ENCODE assay signal across 18 cellular contexts in the genomic region with DNA sequence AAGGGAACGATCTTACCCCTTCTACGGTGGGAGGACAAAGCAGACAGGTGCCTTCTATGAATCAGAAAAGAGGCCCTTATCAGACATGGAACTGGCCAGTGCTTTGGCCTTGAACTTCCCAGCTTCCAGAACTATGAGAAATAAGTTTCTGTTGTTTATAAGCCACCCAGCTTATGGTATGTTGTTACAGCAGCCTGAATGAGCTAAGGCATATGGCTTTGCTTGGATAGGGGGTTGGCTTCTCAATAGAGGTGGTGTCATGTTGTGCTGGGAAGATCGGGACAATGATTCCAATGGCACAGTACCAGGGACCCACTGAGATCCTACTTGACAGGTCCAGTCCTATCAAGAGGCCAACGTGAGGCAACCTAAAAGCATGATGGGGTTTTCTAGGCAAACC.
DNase-seq lines count a peak whose midpoint lies in the region; ATAC-seq and TF ChIP-seq lines count a peak whose summit lies in the region.
"Had no signal": no experiment of that assay in that cellular context is flagged by ENCODE, and none has a peak within 500 bp of the region (broad histone marks: within the 10 kb centered on the region; RNA-seq: fewer than 3 reads in every experiment).

No MANE protein-coding gene starts in this region.

- no peak for TF ChIP-seq POLR2A in HCT116 (IDR thresholded peaks at IDR 0.05; ENCODE audit: borderline replicate concordance, extremely low read depth, insufficient read depth, insufficient read length)

- H4K20me1 ChIP-seq in HCT116 (ENCODE audit: insufficient read depth) (no peaks in the 10 kb centered on the region), hepatocyte (ENCODE audit: insufficient read depth, poor library complexity, severe bottlenecking) (no peaks in the 10 kb centered on the region)

- H3K4me3 ChIP-seq in HCT116 (replicated peaks in 1 of 2; ENCODE audit: low read depth in 1 of 2, low read length in 2 of 2) (no peak overlapping the region), MG63 (no peak overlapping the region), hepatocyte (no peak overlapping the region), skeletal muscle satellite cell (ENCODE audit: low read length) (peak overlapping the region; percentile 8)
- H3K4me3 ChIP-seq: gastroesophageal sphincter, SJSA1 had no signal

- intact Hi-C loops in HCT116 (cut with micrococcal nuclease) = no loop called here

- BruUV-seq in HCT116 (replicated peaks; lab: Mats Ljungman, UMichigan) = no TSS peak

- 85% methylated on average over 4 of the region's 4 CpGs for WGBS in hepatocyte (ENCODE audit: low lambda C conversion rate, missing lambda C conversion rate)

- DNase-seq in HCT116 (ENCODE audit: low read depth, low spot score) (no peak), MG63 (peak; percentile 22), hepatocyte (ENCODE audit: low spot score) (no peak), activated T-cell treated with anti-CD3 and anti-CD28 coated beads for 4 hours (no peak)
- DNase-seq: activated CD4-positive, alpha-beta T cell treated with anti-CD3 and anti-CD28 coated beads for 36 hours; activated naive CD4-positive, alpha-beta T cell treated with Interleukin-2 at 50 U/mL for 16 hours; activated T-cell treated with anti-CD3 and anti-CD28 coated beads, Interleukin-2, amount 50 U/mL, for 72 hours; KBM-7; NCI-H1436 treated with DMSO at 0.1 percent for 48 hours; NCI-H510A treated with DMSO at 0.1 percent for 48 hours; NK-92 treated with Interleukin-12 subunit alpha and Interleukin-12 subunit beta, amount 100 ng/mL, for 24 hours; small intestine had no signal

- ATAC-seq in HCT116 = no peak
- ATAC-seq in esophagus mucosa = no peak
- no peak for ATAC-seq in HG03095 (IDR thresholded peaks at IDR 0.05; ENCODE audit: unreplicated experiment)
- ATAC-seq: activated CD4-positive, alpha-beta T cell treated with anti-CD3 and anti-CD28 coated beads for 36 hours; activated T-cell treated with anti-CD3 and anti-CD28 coated beads, Interleukin-2, amount 50 U/mL, for 72 hours; gastroesophageal sphincter; stimulated activated effector memory CD8-positive, alpha-beta T cell treated with anti-CD3 and anti-CD28 coated beads, Interleukin-12 subunit alpha, Interleukin-12 subunit beta, amount 100 ng/mL, for 72 hours had no signal

- TF ChIP-seq CTCF in HCT116 (IDR thresholded peaks at IDR 0.05 in 2 of 3, conservative IDR thresholded peaks at IDR 0.05 in 1 of 3; ENCODE audit: borderline replicate concordance in 1 of 3, insufficient read depth in 1 of 3, low read depth in 2 of 3, low read length in 2 of 3) (no peak), hepatocyte (IDR thresholded peaks at IDR 0.05; ENCODE audit: poor library complexity) (no peak)

- RAD21 ChIA-PET in HCT116 (lab: Charles Lee; ENCODE audit: low non-redundant PET in 1 of 2, low total read pairs in 2 of 2, uncharacterized antibody in 2 of 2, unreplicated experiment in 2 of 2) = no interaction called here

- no peak overlapping the region; the same call in 1 of the 2 replicates for H3K27ac ChIP-seq in HCT116 (ENCODE audit: low read depth, low read length)
- H3K27ac ChIP-seq in hepatocyte = peak overlapping the region; percentile 16
- H3K27ac ChIP-seq: gastroesophageal sphincter, SJSA1 had no signal

- H3K4me1 ChIP-seq in HCT116 (ENCODE audit: control insufficient read depth in 1 of 2, insufficient read depth in 2 of 2, low read length in 2 of 2) = peaks cover 10 to 15% of the 10 kb centered on the region in 2 experiments
- peaks cover 13% of the 10 kb centered on the region for H3K4me1 ChIP-seq in hepatocyte (ENCODE audit: insufficient read depth)
- H3K4me1 ChIP-seq in skeletal muscle satellite cell (ENCODE audit: control insufficient read depth, insufficient read depth, low read length) = peaks cover 33% of the 10 kb centered on the region

- H3K36me3 ChIP-seq in HCT116 (ENCODE audit: control insufficient read depth in 1 of 2, insufficient read depth in 2 of 2, low read length in 2 of 2) (no peaks in the 10 kb centered on the region), MG63 (no peaks in the 10 kb centered on the region; the same call in 1 of the 2 replicates), hepatocyte (replicated peaks; ENCODE audit: insufficient read depth, low read depth) (no peaks in the 10 kb centered on the region), skeletal muscle satellite cell (ENCODE audit: insufficient read depth, low read length) (no peaks in the 10 kb centered on the region)
- H3K36me3 ChIP-seq: gastroesophageal sphincter, SJSA1 had no signal

- H3K4me2 ChIP-seq in HCT116 (ENCODE audit: low read length) = peak overlapping the region; percentile 63
- peak overlapping the region; percentile 57 for H3K4me2 ChIP-seq in hepatocyte
- peak overlapping the region; percentile 82 for H3K4me2 ChIP-seq in skeletal muscle satellite cell (ENCODE audit: low read length)

- CTCF ChIA-PET in HCT116 (lab: Charles Lee) = no interaction called here

- H3K27me3 ChIP-seq in HCT116 (ENCODE audit: insufficient read depth, low read length) (no peaks in the 10 kb centered on the region; the same call in 1 of the 2 replicates), MG63 (no peaks in the 10 kb centered on the region), hepatocyte (no peaks in the 10 kb centered on the region), skeletal muscle satellite cell (ENCODE audit: control insufficient read depth, insufficient read depth, low read length) (no peaks in the 10 kb centered on the region)
- H3K27me3 ChIP-seq: gastroesophageal sphincter, SJSA1 had no signal

- POLR2A ChIA-PET in HCT116 (lab: Charles Lee) = no interaction called here

- TF ChIP-seq RAD21 in HCT116 (IDR thresholded peaks at IDR 0.05; ENCODE audit: low read depth) = no peak

- H3K9ac ChIP-seq in HCT116 (ENCODE audit: low read length) = no peak overlapping the region
- peak overlapping the region; percentile 46 for H3K9ac ChIP-seq in skeletal muscle satellite cell (ENCODE audit: low read depth, low read length)

- H2AFZ ChIP-seq in HCT116 (ENCODE audit: low read depth, low read length, poor library complexity, severe bottlenecking) = no peak overlapping the region
- H2AFZ ChIP-seq in hepatocyte = no peak overlapping the region

- H3K79me2 ChIP-seq in HCT116 (ENCODE audit: insufficient read depth, low read length) (no peaks in the 10 kb centered on the region), hepatocyte (no peaks in the 10 kb centered on the region)

- H3K9me3 ChIP-seq in HCT116 (ENCODE audit: control insufficient read depth in 1 of 2, insufficient read depth in 1 of 2, low read depth in 1 of 2, low read length in 2 of 2) (no peaks in the 10 kb centered on the region), MG63 (peaks cover 3% of the 10 kb centered on the region; the same call in 1 of the 2 replicates), hepatocyte (ENCODE audit: low read depth) (no peaks in the 10 kb centered on the region), skeletal muscle satellite cell (replicated peaks; ENCODE audit: low read length) (no peaks in the 10 kb centered on the region)
- H3K9me3 ChIP-seq: SJSA1 had no signal

- H3K9me2 ChIP-seq in HCT116 (ENCODE audit: insufficient read depth) (no peaks in the 10 kb centered on the region), hepatocyte (replicated peaks; ENCODE audit: insufficient read depth) (no peaks in the 10 kb centered on the region)

TF ChIP-seq in HCT116, 20 proteins besides CTCF, POLR2A, EP300 and RAD21:
- no peak for TF ChIP-seq EZH2 (IDR thresholded peaks at IDR 0.05)
- TF ChIP-seq EGR1 (IDR thresholded peaks at IDR 0.05; ENCODE audit: low read depth) = no peak
- TF ChIP-seq SP1 (IDR thresholded peaks at IDR 0.05; ENCODE audit: low read depth) = no peak
- TF ChIP-seq FOSL1 (IDR thresholded peaks at IDR 0.05; ENCODE audit: low read depth) = no peak
